21 cellular contexts compared by ENCODE assay signal in genomic region chr11:27875480-27876208, GRCh38.
DNase-seq lines count a peak whose midpoint lies in the region; TF ChIP-seq lines count a peak whose summit lies in the region.
"Had no signal": no experiment of that assay in that cellular context is flagged by ENCODE, and none has a peak within 500 bp of the region (broad histone marks: within the 10 kb centered on the region; RNA-seq: fewer than 3 reads in every experiment).

No MANE protein-coding gene starts in this region.

- DNase-seq in mammary epithelial cell (peak; percentile 5), MCF 10A (ENCODE audit: unreplicated experiment) (no peak), HT1080 (ENCODE audit: low read depth) (peak; percentile 7), NCI-H69 (lab: John Stamatoyannopoulos, UW) (peak; percentile 75), foreskin melanocyte (peak; percentile 29), kidney glomerular epithelial cell (lab: John Stamatoyannopoulos, UW) (no peak), GM13976 (ENCODE audit: low spot score) (no peak), sigmoid colon (no peak)
- DNase-seq: Calu3; CD4-positive, alpha-beta memory T cell; HFFc6; NCI-H146; NCI-H2029 treated with DMSO at 0.1 percent for 48 hours; NCI-H2171 treated with DMSO at 0.1 percent for 48 hours; NCI-H82; SHP77; T-cell had no signal

- no peaks in the 10 kb centered on the region for H3K9me3 Mint-ChIP-seq in MCF 10A (ENCODE audit: unreplicated experiment)

- in situ Hi-C loops in mammary epithelial cell (cut with MboI; ENCODE audit: low sequenced_read_pairs in 2 of 2): no loop called here
- in situ Hi-C loops in GM13976 (cut with MboI; ENCODE audit: low sequenced_read_pairs, unreplicated experiment): no loop called here

- no peak for TF ChIP-seq EP300 in sigmoid colon (IDR thresholded peaks at IDR 0.05)

- H3K27ac ChIP-seq in mammary epithelial cell (ENCODE audit: insufficient read depth, low read depth, low read length) (no peak overlapping the region), sigmoid colon (no peak overlapping the region)
- H3K27ac ChIP-seq: A549, BLaER1, SK-N-MC had no signal

- TF ChIP-seq POLR2A in sigmoid colon (IDR thresholded peaks at IDR 0.05): no peak

- TF ChIP-seq CTCF in mammary epithelial cell (conservative IDR thresholded peaks at IDR 0.05 in 1 of 2, IDR thresholded peaks at IDR 0.05 in 1 of 2; ENCODE audit: extremely low read depth in 1 of 2, insufficient read depth in 1 of 2, low read depth in 1 of 2, low read length in 2 of 2) (no peak), MCF 10A (IDR thresholded peaks at IDR 0.05; ENCODE audit: unreplicated experiment) (no peak), GM13976 (IDR thresholded peaks at IDR 0.05; ENCODE audit: borderline replicate concordance, control extremely low read depth, extremely low read depth, insufficient read depth, missing control alignments) (no peak), sigmoid colon (IDR thresholded peaks at IDR 0.05) (no peak)

- H3K4me2 ChIP-seq in mammary epithelial cell (ENCODE audit: insufficient read depth, low read depth, low read length): no peak overlapping the region
- H3K4me2 ChIP-seq: A549, BLaER1 had no signal

- H3K36me3 ChIP-seq in mammary epithelial cell (ENCODE audit: insufficient read depth, low read length) (no peaks in the 10 kb centered on the region), sigmoid colon (no peaks in the 10 kb centered on the region)
- H3K36me3 ChIP-seq: BLaER1 had no signal

- no peak overlapping the region for H3K27ac Mint-ChIP-seq in MCF 10A (ENCODE audit: low read depth, unreplicated experiment)
- H3K27ac Mint-ChIP-seq: CD4-positive, alpha-beta memory T cell; HFFc6; T-cell had no signal

- H3K9ac ChIP-seq in mammary epithelial cell (ENCODE audit: insufficient read depth, low read length): no peak overlapping the region
- H3K9ac ChIP-seq: BLaER1 had no signal

- dilution Hi-C loops in mammary epithelial cell (cut with HindIII; ENCODE audit: low sequenced_read_pairs): no loop called here

- no peak overlapping the region for H2AFZ ChIP-seq in mammary epithelial cell (ENCODE audit: low read depth, low read length)

- intact Hi-C loops in mammary epithelial cell (cut with micrococcal nuclease): no loop called here
- intact Hi-C loops in MCF 10A (cut with micrococcal nuclease): no loop called here
- intact Hi-C loops in sigmoid colon (cut with DNase I): no loop called here

- no peaks in the 10 kb centered on the region for H3K27me3 Mint-ChIP-seq in MCF 10A (ENCODE audit: insufficient read depth, unreplicated experiment)
- H3K27me3 Mint-ChIP-seq: CD4-positive, alpha-beta memory T cell had no signal

- H4K20me1 ChIP-seq in mammary epithelial cell (ENCODE audit: insufficient read depth, low read length): no peaks in the 10 kb centered on the region
- H4K20me1 ChIP-seq: BLaER1 had no signal

- H3K9me3 ChIP-seq in mammary epithelial cell (replicated peaks; ENCODE audit: insufficient read depth, low read length) (no peaks in the 10 kb centered on the region), sigmoid colon (peaks cover 0 to 2% (median 0%) of the 10 kb centered on the region in 4 donors)
- H3K9me3 ChIP-seq: A549, BLaER1 had no signal

- H3K4me1 Mint-ChIP-seq in MCF 10A (ENCODE audit: insufficient read depth, unreplicated experiment): no peaks in the 10 kb centered on the region
- H3K4me1 Mint-ChIP-seq: CD4-positive, alpha-beta memory T cell; T-cell had no signal

- H3K27me3 ChIP-seq in mammary epithelial cell (ENCODE audit: insufficient read depth, low read length) (no peaks in the 10 kb centered on the region), sigmoid colon (no peaks in the 10 kb centered on the region)
- H3K27me3 ChIP-seq: BLaER1 had no signal

- WGBS in mammary epithelial cell (ENCODE audit: low coverage, missing lambda C conversion rate): 6% methylated on average over 5 of the region's 5 CpGs
- 46 to 53% methylated on average over 5 of the region's 5 CpGs for WGBS in sigmoid colon, 2 donors

- BruUV-seq in mammary epithelial cell (replicated peaks; lab: Mats Ljungman, UMichigan): no TSS peak
- no TSS peak for BruUV-seq in MCF 10A (replicated peaks; lab: Mats Ljungman, UMichigan)

- H3K4me3 Mint-ChIP-seq in MCF 10A (ENCODE audit: unreplicated experiment): no peak overlapping the region
- H3K4me3 Mint-ChIP-seq: CD4-positive, alpha-beta memory T cell; HFFc6; T-cell had no signal

- H3K4me3 ChIP-seq in mammary epithelial cell (replicated peaks in 1 of 3; ENCODE audit: insufficient read depth in 1 of 3, low read depth in 2 of 3, low read length in 3 of 3) (no peak overlapping the region), sigmoid colon (no peak overlapping the region)
- H3K4me3 ChIP-seq: A549, BLaER1, K562, SK-N-MC had no signal

- POLR2A ChIA-PET in MCF 10A (lab: Yijun Ruan, JAX): no interaction called here

- no peaks in the 10 kb centered on the region for H3K79me2 ChIP-seq in mammary epithelial cell (ENCODE audit: insufficient read depth, low read length)

- CTCF ChIA-PET in mammary epithelial cell (lab: Charles Lee; ENCODE audit: low non-redundant PET) (no interaction called here), MCF 10A (lab: Yijun Ruan, JAX) (interaction anchor here (0.6 kb wide), 1 partner anchor 250 kb away, joined by 3 read pairs; no protein-coding TSS in a partner anchor)

- H3K4me1 ChIP-seq in mammary epithelial cell (ENCODE audit: insufficient read depth, low read length) (no peaks in the 10 kb centered on the region), sigmoid colon (no peaks in the 10 kb centered on the region)
- H3K4me1 ChIP-seq: BLaER1 had no signal

- no peaks in the 10 kb centered on the region for H3K36me3 Mint-ChIP-seq in MCF 10A (ENCODE audit: insufficient read depth, unreplicated experiment)
- H3K36me3 Mint-ChIP-seq: CD4-positive, alpha-beta memory T cell; T-cell had no signal

Comparison
In these comparisons a context has a peak if more than half of its experiments do, and no peak if none do; other contexts are left out.
1. DNase-seq: peak in mammary epithelial cell (single experiment), HT1080 (single experiment), NCI-H69 (single experiment) and foreskin melanocyte (single experiment); none in MCF 10A (single experiment), kidney glomerular epithelial cell (single experiment), GM13976 (single experiment) and sigmoid colon (single experiment).